22 cellular contexts compared by ENCODE assay signal in genomic region chr22:47738472-47739013, GRCh38.
"Had no signal": no experiment of that assay in that cellular context is flagged by ENCODE, and none has a peak within 500 bp of the region (broad histone marks: within the 10 kb centered on the region; RNA-seq: fewer than 3 reads in every experiment).

No MANE protein-coding gene starts in this region.

- H3K9me3 Mint-ChIP-seq: memory B cell; mesothelial cell of epicardium; nephron; stimulated activated memory B cell treated with anti-CD40 and anti-IgM and Interleukin-4, amounts not matched to agents 10 μg/mL and 1 μg/mL and 100 μg/mL, for 72 hours; type B pancreatic cell had no signal

- H3K4me3 ChIP-seq: coronary artery, lung, pancreas, skin epidermis, spleen, testis, tibial artery had no signal

- H3K27me3 ChIP-seq: neutrophil, testis, tibial artery had no signal

- H3K36me3 ChIP-seq: neutrophil, pancreas, spleen, tibial artery had no signal

- H3K27ac Mint-ChIP-seq: memory B cell; mesothelial cell of epicardium; naive thymus-derived CD4-positive, alpha-beta T cell; nephron; stimulated activated memory B cell treated with anti-CD40 and anti-IgM and Interleukin-4, amounts not matched to agents 10 μg/mL and 1 μg/mL and 100 μg/mL, for 72 hours; type B pancreatic cell had no signal

- DNase-seq: dermis blood vessel endothelial cell; effector memory CD4-positive, alpha-beta T cell; erythroblast; hypothalamus; naive thymus-derived CD4-positive, alpha-beta T cell; pancreas; retina; spleen; stimulated activated CD4-positive, alpha-beta T cell treated with anti-CD3 and anti-CD28 coated beads, Interleukin-4, amount 100 ng/mL, for 4 hours; stimulated activated naive CD8-positive, alpha-beta T cell treated with anti-CD3 and anti-CD28 coated beads, Interleukin-15, Interleukin-2, amounts not matched to agents 100 U/mL and 50 U/mL, for 24 hours; testis; tibial artery had no signal

- H3K4me3 Mint-ChIP-seq: memory B cell; mesothelial cell of epicardium; naive thymus-derived CD4-positive, alpha-beta T cell; nephron; stimulated activated memory B cell treated with anti-CD40 and anti-IgM and Interleukin-4, amounts not matched to agents 10 μg/mL and 1 μg/mL and 100 μg/mL, for 72 hours; type B pancreatic cell had no signal

- H3K4me1 ChIP-seq: pancreas, spleen, testis, tibial artery had no signal

- H3K36me3 Mint-ChIP-seq: memory B cell; mesothelial cell of epicardium; naive thymus-derived CD4-positive, alpha-beta T cell; stimulated activated memory B cell treated with anti-CD40 and anti-IgM and Interleukin-4, amounts not matched to agents 10 μg/mL and 1 μg/mL and 100 μg/mL, for 72 hours; type B pancreatic cell had no signal

- ATAC-seq: left lobe of liver; naive thymus-derived CD4-positive, alpha-beta T cell; pancreas; stimulated activated memory B cell treated with anti-CD40 and anti-IgM and Interleukin-4, amounts not matched to agents 10 μg/mL and 1 μg/mL and 100 μg/mL, for 72 hours; stimulated activated naive CD8-positive, alpha-beta T cell treated with anti-CD3 and anti-CD28 coated beads, Interleukin-15, Interleukin-2, amounts not matched to agents 100 U/mL and 50 U/mL, for 24 hours had no signal

- H3K4me1 Mint-ChIP-seq: memory B cell; mesothelial cell of epicardium; naive thymus-derived CD4-positive, alpha-beta T cell; stimulated activated memory B cell treated with anti-CD40 and anti-IgM and Interleukin-4, amounts not matched to agents 10 μg/mL and 1 μg/mL and 100 μg/mL, for 72 hours had no signal

- H3K9me3 ChIP-seq: neutrophil, pancreas, spleen, testis, tibial artery had no signal

- H3K27ac ChIP-seq: coronary artery, neutrophil, pancreas, skin epidermis, spleen, testis, tibial artery had no signal
